ENCODE assay signal across 26 cellular contexts in genomic region chr22:27627901-27628300, GRCh38.
A peak's percentile ranks its signal among the peaks of the same experiment; 100 is the strongest.
DNase-seq lines count a peak whose midpoint lies in the region; ATAC-seq, FAIRE-seq and TF ChIP-seq lines count a peak whose summit lies in the region.
"Had no signal": no experiment of that assay in that cellular context is flagged by ENCODE, and none has a peak within 500 bp of the region (broad histone marks: within the 10 kb centered on the region; RNA-seq: fewer than 3 reads in every experiment).

No MANE protein-coding gene starts in this region.

- POLR2A ChIA-PET in HepG2 (lab: Yijun Ruan, JAX) (no interaction called here), K562 (lab: Yijun Ruan, JAX) (interaction anchor here (0.7 to 1.0 kb wide), 2 partner anchors 8 to 13 kb away, joined by 3 read pairs; no protein-coding TSS in a partner anchor)
- POLR2A ChIA-PET in activated CD8-positive, alpha-beta T cell treated with anti-CD3 and anti-CD28 coated beads for 36 hours (lab: Charles Lee), result interaction anchor here (0.6 kb wide), 1 partner anchor 160 kb away, joined by 4 read pairs; no protein-coding TSS in a partner anchor

- no peak overlapping the region for H3K4me3 Mint-ChIP-seq in activated CD8-positive, alpha-beta T cell treated with anti-CD3 and anti-CD28 coated beads for 36 hours
- H3K4me3 Mint-ChIP-seq: B cell; CD14-positive monocyte; CD4-positive, alpha-beta memory T cell; CD4-positive, CD25-positive, alpha-beta regulatory T cell; CD8-positive, alpha-beta memory T cell had no signal

- TF ChIP-seq RAD21 in HepG2 (CRISPR knock-in tag; IDR thresholded peaks at IDR 0.05) (no peak), K562 (CRISPR knock-in tag; conservative IDR thresholded peaks at IDR 0.05 in 1 of 2, IDR thresholded peaks at IDR 0.05 in 1 of 2) (no peak)

- H3K4me1 Mint-ChIP-seq in activated CD8-positive, alpha-beta T cell treated with anti-CD3 and anti-CD28 coated beads for 36 hours (ENCODE audit: low read depth), result no peaks in the 10 kb centered on the region
- H3K4me1 Mint-ChIP-seq: B cell; CD4-positive, alpha-beta memory T cell; CD4-positive, CD25-positive, alpha-beta regulatory T cell; CD8-positive, alpha-beta memory T cell had no signal

- H3K9me1 ChIP-seq in K562 (ENCODE audit: control insufficient read depth, insufficient read depth, low read length), result no peaks in the 10 kb centered on the region

- H3K4me1 ChIP-seq in HepG2 (ENCODE audit: insufficient read depth, low read length) (peaks cover 42% of the 10 kb centered on the region), right lobe of liver (no peaks in the 10 kb centered on the region), K562 (replicated peaks in 1 of 2; ENCODE audit: control insufficient read depth in 2 of 2, insufficient read depth in 2 of 2, low read length in 2 of 2) (peaks cover 0 to 4% of the 10 kb centered on the region in 2 experiments; a peak in 2 of 5 replicates)
- H3K4me1 ChIP-seq: A549 had no signal

- H3K9ac ChIP-seq in HepG2 (ENCODE audit: insufficient read depth, low read depth, low read length) (no peak overlapping the region), K562 (ENCODE audit: insufficient read depth in 1 of 2, low read depth in 2 of 2, low read length in 2 of 2) (no peak overlapping the region)

- no peaks in the 10 kb centered on the region for H3K79me2 ChIP-seq in HepG2 (ENCODE audit: insufficient read depth, low read length)
- H3K79me2 ChIP-seq in K562 (ENCODE audit: control insufficient read depth, insufficient read depth, low read length), result no peaks in the 10 kb centered on the region

- TF ChIP-seq CTCF in HepG2 (CRISPR knock-in tag; IDR thresholded peaks at IDR 0.05) (no peak), right lobe of liver (IDR thresholded peaks at IDR 0.05) (no peak), K562 (IDR thresholded peaks at IDR 0.05 in 2 of 3, conservative IDR thresholded peaks at IDR 0.05 in 1 of 3; ENCODE audit: insufficient read depth in 2 of 3, low read depth in 1 of 3, low read length in 3 of 3) (no peak)
- TF ChIP-seq CTCF in activated CD8-positive, alpha-beta T cell treated with anti-CD3 and anti-CD28 coated beads for 36 hours (IDR thresholded peaks at IDR 0.05), result no peak

- TF ChIP-seq POLR2A in HepG2 (IDR thresholded peaks at IDR 0.05; ENCODE audit: insufficient read depth in 1 of 2, low read depth in 2 of 2, low read length in 2 of 2) (no peak), right lobe of liver (IDR thresholded peaks at IDR 0.05) (no peak), K562 (conservative IDR thresholded peaks at IDR 0.05) (no peak)

- CTCF ChIA-PET in HepG2 (lab: Yijun Ruan, JAX; ENCODE audit: low intra/inter-chr PET ratio, low total read pairs) (no interaction called here), K562 (lab: Yijun Ruan, JAX; ENCODE audit: low intra/inter-chr PET ratio) (no interaction called here)
- CTCF ChIA-PET in activated CD8-positive, alpha-beta T cell treated with anti-CD3 and anti-CD28 coated beads for 36 hours (lab: Charles Lee), result no interaction called here

- H3K36me3 ChIP-seq in HepG2 (replicated peaks in 1 of 2; ENCODE audit: control insufficient read depth in 1 of 2, insufficient read depth in 2 of 2, low read length in 2 of 2) (no peaks in the 10 kb centered on the region), right lobe of liver (no peaks in the 10 kb centered on the region), K562 (ENCODE audit: control insufficient read depth, insufficient read depth, low read length) (no peaks in the 10 kb centered on the region)

- H3K27ac ChIP-seq in HepG2 (ENCODE audit: extremely low read length, insufficient read depth, low read length) (no peak overlapping the region), right lobe of liver (no peak overlapping the region), K562 (ENCODE audit: extremely low read depth, low read depth, low read length) (no peak overlapping the region)
- H3K27ac ChIP-seq: 22Rv1, A549 had no signal

- ATAC-seq in HepG2 (no peak), right lobe of liver (no peak), K562 (no peak), GM19455 (IDR thresholded peaks at IDR 0.05; ENCODE audit: unreplicated experiment) (no peak)
- no peak for ATAC-seq in activated CD8-positive, alpha-beta T cell treated with anti-CD3 and anti-CD28 coated beads for 36 hours
- ATAC-seq: GM12878 had no signal

- H3K4me2 ChIP-seq in HepG2 (ENCODE audit: low read depth, low read length), result peak overlapping the region; percentile 80
- H3K4me2 ChIP-seq in K562 (ENCODE audit: insufficient read depth, low read length), result no peak overlapping the region
- H3K4me2 ChIP-seq: A549 had no signal

- WGBS in HepG2 (ENCODE audit: low lambda C conversion rate), result 66% methylated on average over 3 of the region's 6 CpGs
- whole genome bisulfite sequencing in right lobe of liver (ENCODE audit: insufficient coverage, low coverage, low lambda C conversion rate, missing lambda C conversion rate), result 39% methylated on average over 3 of the region's 6 CpGs
- WGBS in K562 (ENCODE audit: insufficient coverage, low coverage, missing lambda C conversion rate), result 13% methylated on average over 6 of the region's 6 CpGs

- H3K36me3 Mint-ChIP-seq in activated CD8-positive, alpha-beta T cell treated with anti-CD3 and anti-CD28 coated beads for 36 hours (ENCODE audit: low read depth), result no peaks in the 10 kb centered on the region
- H3K36me3 Mint-ChIP-seq: CD14-positive monocyte; CD4-positive, alpha-beta memory T cell; CD4-positive, CD25-positive, alpha-beta regulatory T cell; CD8-positive, alpha-beta memory T cell had no signal

- FAIRE-seq in HepG2 (lab: Jason Lieb, UNC), result no peak
- FAIRE-seq in K562 (lab: Jason Lieb, UNC), result no peak
- FAIRE-seq: A549, GM12878, GM12892, GM18507 had no signal

- DNase-seq in HepG2 (ENCODE audit: low spot score) (no peak), right lobe of liver (no peak), K562 (ENCODE audit: extremely low read depth in 1 of 4, low spot score in 3 of 4) (no peak), posterior vena cava (ENCODE audit: low spot score) (peak; percentile 60)
- no peak for DNase-seq in activated CD8-positive, alpha-beta T cell treated with anti-CD3 and anti-CD28 coated beads for 36 hours
- DNase-seq: AML-193; C1 segment of cervical spinal cord; CD4-positive, alpha-beta memory T cell; CD4-positive, CD25-positive, alpha-beta regulatory T cell; CD8-positive, alpha-beta memory T cell; COR-L47; DMS 273 treated with DMSO at 0.1 percent for 48 hours; DMS153; DMS53; DMS79; DND-41; EL; GDM1 had no signal

- H4K20me1 ChIP-seq in HepG2 (ENCODE audit: insufficient read depth, low read length) (no peaks in the 10 kb centered on the region), K562 (replicated peaks; ENCODE audit: control insufficient read depth, insufficient read depth, low read length) (no peaks in the 10 kb centered on the region)

- H2AFZ ChIP-seq in HepG2 (ENCODE audit: low read length) (no peak overlapping the region), K562 (ENCODE audit: low read depth, low read length) (no peak overlapping the region)

- no peaks in the 10 kb centered on the region for H3K27me3 Mint-ChIP-seq in activated CD8-positive, alpha-beta T cell treated with anti-CD3 and anti-CD28 coated beads for 36 hours
- H3K27me3 Mint-ChIP-seq: B cell had no signal

- TF ChIP-seq EP300 in HepG2 (IDR thresholded peaks at IDR 0.05; ENCODE audit: low read depth in 2 of 2, low read length in 2 of 2) (no peak), HepG2 (CRISPR knock-in tag; IDR thresholded peaks at IDR 0.05; ENCODE audit: borderline replicate concordance) (no peak), K562 (IDR thresholded peaks at IDR 0.05; ENCODE audit: low read length) (no peak)

- H3K4me3 ChIP-seq in HepG2 (replicated peaks in 1 of 3; ENCODE audit: insufficient read depth in 1 of 3, low read depth in 2 of 3, low read length in 3 of 3), result no peak overlapping the region
- no peak overlapping the region for H3K4me3 ChIP-seq in right lobe of liver
- H3K4me3 ChIP-seq in K562, result no peak overlapping the region
- H3K4me3 ChIP-seq: A549, GM12878 had no signal

- BruUV-seq in HepG2 (replicated peaks; lab: Mats Ljungman, UMichigan) (no TSS peak), K562 (replicated peaks; lab: Mats Ljungman, UMichigan) (no TSS peak)

- intact Hi-C loops in HepG2 (cut with micrococcal nuclease; ENCODE audit: unreplicated experiment), result loop anchor here (5.0 kb wide), 1 partner anchor 221 kb away; no protein-coding TSS in a partner anchor
- intact Hi-C loops in right lobe of liver (cut with DNase I), result no loop called here
- intact Hi-C loops in K562 (cut with micrococcal nuclease), result no loop called here
- intact Hi-C loops in posterior vena cava (cut with DNase I), result no loop called here
- intact Hi-C loops in activated CD8-positive, alpha-beta T cell treated with anti-CD3 and anti-CD28 coated beads for 36 hours (cut with micrococcal nuclease), result no loop called here

- in situ Hi-C loops in HepG2 (cut with HindIII; ENCODE audit: extremely low pct_ligation_motif_present, low pct_unique_long_range_greater_than_20kb), result no loop called here
- in situ Hi-C loops in K562 (cut with MboI), result no loop called here

- no peaks in the 10 kb centered on the region; a peak in 1 of 5 replicates for H3K27me3 ChIP-seq in HepG2 (ENCODE audit: control insufficient read depth in 1 of 2, insufficient read depth in 2 of 2, low read length in 2 of 2)
- no peaks in the 10 kb centered on the region for H3K27me3 ChIP-seq in right lobe of liver
- H3K27me3 ChIP-seq in K562 (ENCODE audit: control insufficient read depth in 2 of 2, insufficient read depth in 2 of 2, low read length in 2 of 2), result peaks cover 0 to 11% of the 10 kb centered on the region in 2 experiments; a peak in 2 of 5 replicates

- H3K9me3 Mint-ChIP-seq in activated CD8-positive, alpha-beta T cell treated with anti-CD3 and anti-CD28 coated beads for 36 hours, result no peaks in the 10 kb centered on the region

- no peak overlapping the region for H3K27ac Mint-ChIP-seq in activated CD8-positive, alpha-beta T cell treated with anti-CD3 and anti-CD28 coated beads for 36 hours
- H3K27ac Mint-ChIP-seq: B cell; CD4-positive, alpha-beta memory T cell; CD4-positive, CD25-positive, alpha-beta regulatory T cell; CD8-positive, alpha-beta memory T cell had no signal

- no peaks in the 10 kb centered on the region for H3K9me3 ChIP-seq in HepG2 (ENCODE audit: low read length)
- no peaks in the 10 kb centered on the region for H3K9me3 ChIP-seq in right lobe of liver
- H3K9me3 ChIP-seq in K562 (replicated peaks; ENCODE audit: control insufficient read depth, insufficient read depth, low read depth, low read length), result no peaks in the 10 kb centered on the region
- H3K9me3 ChIP-seq: A549 had no signal

TF ChIP-seq in HepG2, 621 proteins besides CTCF, POLR2A, EP300 and RAD21 (continues in another document):
- no peak for TF ChIP-seq ZMAT5 (CRISPR knock-in tag; IDR thresholded peaks at IDR 0.05; ENCODE audit: borderline replicate concordance, low read depth)

TF ChIP-seq in K562, 482 proteins besides CTCF, POLR2A, EP300 and RAD21 (continues in another document):
- TF ChIP-seq BCOR (IDR thresholded peaks at IDR 0.05) (0 out of 2 replicates have a peak, but pooled peaks have one; percentile 33), KDM1A (IDR thresholded peaks at IDR 0.05) (0 out of 4 replicates have a peak, but pooled peaks of 1 of the 2 experiments have one; percentile 23), RBM25 (IDR thresholded peaks at IDR 0.05; ENCODE audit: low read depth, low read length, severe bottlenecking) (peak; percentile 63), ZNF239 (CRISPR knock-in tag; IDR thresholded peaks at IDR 0.05) (no peak), ADNP (tag; IDR thresholded peaks at IDR 0.05) (0 out of 2 replicates have a peak, but pooled peaks have one; percentile 36)

Comparison
In these comparisons a context has a peak if more than half of its experiments do, and no peak if none do; other contexts are left out.
1. Of the 241 proteins assayed by ChIP-seq in both HepG2 and K562: peak only in HepG2: ZNF12; only in K562: ADNP; in both: none; in neither: 238; mixed calls (peak in some experiments, not most) for 1.